In genomic region chr14:36884049-36884448, GRCh38 we compare ENCODE assay signal across 28 cellular contexts.
"Had no signal": no experiment of that assay in that cellular context is flagged by ENCODE, and none has a peak within 500 bp of the region (broad histone marks: within the 10 kb centered on the region; RNA-seq: fewer than 3 reads in every experiment).

No MANE protein-coding gene starts in this region.

- H3K9me3 ChIP-seq: colonic mucosa, gastrocnemius medialis had no signal

- ATAC-seq: effector memory CD8-positive, alpha-beta T cell; esophagus mucosa; foreskin keratinocyte; gastrocnemius medialis; gastroesophageal sphincter; heart left ventricle; heart right ventricle had no signal

- DNase-seq: colonic mucosa; cortex of kidney; dermis blood vessel endothelial cell; dorsolateral prefrontal cortex; effector CD4-positive, alpha-beta T cell; effector CD8-positive, alpha-beta T cell; effector memory CD4-positive, alpha-beta T cell; effector memory CD8-positive, alpha-beta T cell; endodermal cell; erythroblast; esophagus squamous epithelium; foreskin fibroblast; foreskin keratinocyte; foreskin melanocyte; gastrocnemius medialis; glutamatergic neuron; head of caudate nucleus; heart left ventricle; heart right ventricle had no signal

- H3K36me3 ChIP-seq: colonic mucosa, esophagus muscularis mucosa, esophagus squamous epithelium, gastrocnemius medialis, gastroesophageal sphincter, heart left ventricle, heart right ventricle had no signal

- H3K27ac ChIP-seq: colonic mucosa, coronary artery, dorsolateral prefrontal cortex, epithelial cell of prostate, esophagus muscularis mucosa, esophagus squamous epithelium, foreskin keratinocyte, gastrocnemius medialis, gastroesophageal sphincter, heart left ventricle, heart right ventricle, hepatocyte had no signal

- H3K4me2 ChIP-seq: hepatocyte had no signal

- FAIRE-seq: colon, endometrium, endothelial cell of umbilical vein had no signal

- H3K4me1 ChIP-seq: colonic mucosa, esophagus muscularis mucosa, esophagus squamous epithelium, foreskin keratinocyte, gastrocnemius medialis, gastroesophageal sphincter, heart left ventricle, heart right ventricle had no signal

- H3K4me3 ChIP-seq: colonic mucosa, coronary artery, dorsolateral prefrontal cortex, esophagus muscularis mucosa, esophagus squamous epithelium, gastrocnemius medialis, gastroesophageal sphincter, heart left ventricle, heart right ventricle, hepatocyte had no signal
